Comparison of ENCODE assay signal across 20 cellular contexts in genomic region chr11:41978951-41979350, GRCh38.
"Had no signal": no experiment of that assay in that cellular context is flagged by ENCODE, and none has a peak within 500 bp of the region (broad histone marks: within the 10 kb centered on the region; RNA-seq: fewer than 3 reads in every experiment).

No MANE protein-coding gene starts in this region.

- H3K27ac ChIP-seq: dorsolateral prefrontal cortex, ovary, psoas muscle, right lobe of liver, stomach, WERI-Rb-1 had no signal

- FAIRE-seq: colon, frontal cortex had no signal

- H3K27ac Mint-ChIP-seq: activated naive CD4-positive, alpha-beta T cell treated with anti-CD3 and anti-CD28 coated beads, Interleukin-2, amount 50 U/mL, for 24 hours; naive thymus-derived CD8-positive, alpha-beta T cell; stimulated activated effector memory CD8-positive, alpha-beta T cell treated with anti-CD3 and anti-CD28 coated beads, Interleukin-12 subunit alpha, Interleukin-12 subunit beta, amount 100 ng/mL, for 72 hours had no signal

- H3K27me3 Mint-ChIP-seq: activated naive CD4-positive, alpha-beta T cell treated with anti-CD3 and anti-CD28 coated beads, Interleukin-2, amount 50 U/mL, for 24 hours; naive thymus-derived CD8-positive, alpha-beta T cell had no signal

- H3K27me3 ChIP-seq: dorsolateral prefrontal cortex, ovary, right lobe of liver, stomach had no signal

- H3K36me3 ChIP-seq: ovary, right lobe of liver, stomach, WERI-Rb-1 had no signal

- H3K4me1 Mint-ChIP-seq: activated naive CD4-positive, alpha-beta T cell treated with anti-CD3 and anti-CD28 coated beads, Interleukin-2, amount 50 U/mL, for 24 hours; naive thymus-derived CD8-positive, alpha-beta T cell; stimulated activated effector memory CD8-positive, alpha-beta T cell treated with anti-CD3 and anti-CD28 coated beads, Interleukin-12 subunit alpha, Interleukin-12 subunit beta, amount 100 ng/mL, for 72 hours had no signal

- H3K9me3 ChIP-seq: ovary, psoas muscle, right lobe of liver, stomach had no signal

- H3K4me3 Mint-ChIP-seq: activated naive CD4-positive, alpha-beta T cell treated with anti-CD3 and anti-CD28 coated beads, Interleukin-2, amount 50 U/mL, for 24 hours; naive thymus-derived CD8-positive, alpha-beta T cell; stimulated activated effector memory CD8-positive, alpha-beta T cell treated with anti-CD3 and anti-CD28 coated beads, Interleukin-12 subunit alpha, Interleukin-12 subunit beta, amount 100 ng/mL, for 72 hours had no signal

- DNase-seq: activated CD4-positive, alpha-beta T cell treated with anti-CD3 and anti-CD28 coated beads for 1 hour; activated CD8-positive, alpha-beta memory T cell treated with anti-CD3 and anti-CD28 coated beads for 24 hours; activated CD8-positive, alpha-beta memory T cell treated with anti-CD3 and anti-CD28 coated beads, Interleukin-2, amount 50 U/mL, for 48 hours; activated effector memory CD4-positive, alpha-beta T cell treated with anti-CD3 and anti-CD28 coated beads, Interleukin-2, amount 50 U/mL, for 16 hours; activated T-cell treated with anti-CD3 and anti-CD28 coated beads, Interleukin-2, amount 50 U/mL, for 48 hours; dorsolateral prefrontal cortex; erythroblast; mesendoderm; naive thymus-derived CD8-positive, alpha-beta T cell; ovary; psoas muscle; right lobe of liver; stimulated activated CD4-positive, alpha-beta T cell treated with anti-CD3 and anti-CD28 coated beads, Interleukin-4, amount 100 ng/mL, for 24 hours; stomach; trophoblast cell; WERI-Rb-1 had no signal

- H3K4me1 ChIP-seq: psoas muscle, right lobe of liver, stomach had no signal

- H3K4me3 ChIP-seq: dorsolateral prefrontal cortex, ovary, psoas muscle, right lobe of liver, stomach had no signal

- H3K36me3 Mint-ChIP-seq: activated naive CD4-positive, alpha-beta T cell treated with anti-CD3 and anti-CD28 coated beads, Interleukin-2, amount 50 U/mL, for 24 hours; naive thymus-derived CD8-positive, alpha-beta T cell; stimulated activated effector memory CD8-positive, alpha-beta T cell treated with anti-CD3 and anti-CD28 coated beads, Interleukin-12 subunit alpha, Interleukin-12 subunit beta, amount 100 ng/mL, for 72 hours had no signal
